2 cellular contexts compared by ENCODE assay signal in genomic region chr1:90810006-90810405, GRCh38.
TF ChIP-seq lines count a peak whose summit lies in the region.

No MANE protein-coding gene starts in this region.

TF ChIP-seq in H1, 55 proteins besides CTCF, POLR2A, EP300 and RAD21 (continued from another document):
- TF ChIP-seq MAX (IDR thresholded peaks at IDR 0.05) = no peak
- no peak for TF ChIP-seq JUND (IDR thresholded peaks at IDR 0.05; ENCODE audit: low read length)
- no peak for TF ChIP-seq SRF (IDR thresholded peaks at IDR 0.05; ENCODE audit: low read depth, low read length)
- no peak for TF ChIP-seq HDAC2 (IDR thresholded peaks at IDR 0.05; ENCODE audit: borderline replicate concordance in 1 of 2, low read depth in 2 of 2, low read length in 2 of 2)
- TF ChIP-seq SIRT6 (IDR thresholded peaks at IDR 0.05; ENCODE audit: low read length) = no peak
- TF ChIP-seq TEAD4 (IDR thresholded peaks at IDR 0.05; ENCODE audit: low read depth, low read length) = no peak
- TF ChIP-seq CBX8 (IDR thresholded peaks at IDR 0.05; ENCODE audit: borderline replicate concordance, low read depth, low read length) = no peak
- TF ChIP-seq GTF2F1 (IDR thresholded peaks at IDR 0.05; ENCODE audit: borderline replicate concordance, low read depth, low read length) = no peak
- TF ChIP-seq POLR2AphosphoS5 (IDR thresholded peaks at IDR 0.05; ENCODE audit: low read depth, low read length) = no peak
- no peak for TF ChIP-seq RBBP5 (IDR thresholded peaks at IDR 0.05; ENCODE audit: borderline replicate concordance, low read depth, low read length)
- no peak for TF ChIP-seq KDM4A (IDR thresholded peaks at IDR 0.05; ENCODE audit: low read depth, low read length, severe bottlenecking)
- no peak for TF ChIP-seq TBP (IDR thresholded peaks at IDR 0.05; ENCODE audit: low read depth, low read length)
- TF ChIP-seq PHF8 (conservative IDR thresholded peaks at IDR 0.05; ENCODE audit: low read depth, low read length) = no peak

TF ChIP-seq in WTC11, 78 proteins besides CTCF, POLR2A, EP300 and RAD21:
- TF ChIP-seq ZNF532 (CRISPR knock-in tag; IDR thresholded peaks at IDR 0.05; ENCODE audit: borderline replicate concordance) (no peak), ZNF138 (CRISPR knock-in tag; conservative IDR thresholded peaks at IDR 0.05) (no peak), MAX (CRISPR knock-in tag; IDR thresholded peaks at IDR 0.05) (no peak)
